ENCODE assay signal across 1 cellular context in genomic region chr22:19759459-19759993, GRCh38.
A peak's percentile ranks its signal among the peaks of the same experiment; 100 is the strongest.
TF ChIP-seq lines count a peak whose summit lies in the region.

No MANE protein-coding gene starts in this region.

TF ChIP-seq in K562, 482 proteins besides CTCF, POLR2A, EP300 and RAD21 (continued from another document and continues in another):
- TF ChIP-seq RCOR1 (IDR thresholded peaks at IDR 0.05; ENCODE audit: borderline replicate concordance in 1 of 2, low read depth in 2 of 2, low read length in 2 of 2) (no peak), IRF2 (CRISPR knock-in tag; IDR thresholded peaks at IDR 0.05) (no peak), TAF7 (tag; IDR thresholded peaks at IDR 0.05) (no peak), ZNF668 (CRISPR knock-in tag; IDR thresholded peaks at IDR 0.05) (no peak), TSHZ1 (CRISPR knock-in tag; IDR thresholded peaks at IDR 0.05) (no peak), IRF9 (tag; IDR thresholded peaks at IDR 0.05) (no peak), EGR1 (conservative IDR thresholded peaks at IDR 0.05) (peak; percentile 50), HDAC8 (tag; IDR thresholded peaks at IDR 0.05) (peak; percentile 74; the same call in 1 of the 2 replicates), ZBTB49 (CRISPR knock-in tag; IDR thresholded peaks at IDR 0.05; ENCODE audit: borderline replicate concordance) (no peak), NR2F6 (CRISPR knock-in tag; IDR thresholded peaks at IDR 0.05) (0 out of 2 replicates have a peak, but pooled peaks have one; percentile 43), TSC22D4 (tag; IDR thresholded peaks at IDR 0.05) (peak; percentile 72; the same call in 1 of the 2 replicates), RHOXF2B (CRISPR knock-in tag; conservative IDR thresholded peaks at IDR 0.05) (0 out of 2 replicates have a peak, but pooled peaks have one; percentile 46), ETV5 (CRISPR knock-in tag; IDR thresholded peaks at IDR 0.05; ENCODE audit: low read depth) (no peak), UBTF (IDR thresholded peaks at IDR 0.05; ENCODE audit: borderline replicate concordance in 1 of 2, low read depth in 2 of 2, low read length in 2 of 2) (0 out of 4 replicates have a peak, but pooled peaks have one; percentile 30 to 49), ZNF699 (CRISPR knock-in tag; IDR thresholded peaks at IDR 0.05; ENCODE audit: insufficient replicate concordance) (peak; percentile 75), ZSCAN29 (IDR thresholded peaks at IDR 0.05) (peak; percentile 91), MAFG (tag; conservative IDR thresholded peaks at IDR 0.05) (no peak), STAT6 (CRISPR knock-in tag; IDR thresholded peaks at IDR 0.05) (no peak; the same call in 1 of the 2 replicates), ZNF764 (CRISPR knock-in tag; IDR thresholded peaks at IDR 0.05; ENCODE audit: low read depth) (peak; percentile 65), E2F6 (IDR thresholded peaks at IDR 0.05; ENCODE audit: borderline replicate concordance in 1 of 2, extremely low read depth in 1 of 2, insufficient read depth in 1 of 2, insufficient read length in 1 of 2, low read depth in 1 of 2, low read length in 1 of 2, poor library complexity in 1 of 2, severe bottlenecking in 1 of 2) (peak in 1 of 2 experiments; percentile 12), RBM14 (IDR thresholded peaks at IDR 0.05; ENCODE audit: borderline replicate concordance, insufficient read depth, low read depth, low read length) (peak; percentile 46; the same call in 1 of the 2 replicates), PKNOX1 (IDR thresholded peaks at IDR 0.05) (no peak), TEAD2 (tag; IDR thresholded peaks at IDR 0.05) (no peak), CHAMP1 (IDR thresholded peaks at IDR 0.05) (no peak), HMGN3 (IDR thresholded peaks at IDR 0.05; ENCODE audit: borderline replicate concordance, extremely low read depth, insufficient read length, low read depth, low read length) (no peak), TFE3 (CRISPR knock-in tag; IDR thresholded peaks at IDR 0.05) (no peak), ARID2 (IDR thresholded peaks at IDR 0.05) (no peak), ZNF165 (CRISPR knock-in tag; IDR thresholded peaks at IDR 0.05; ENCODE audit: borderline replicate concordance) (0 out of 2 replicates have a peak, but pooled peaks have one; percentile 7), MLX (CRISPR knock-in tag; conservative IDR thresholded peaks at IDR 0.05) (0 out of 4 replicates have a peak, but pooled peaks of 1 of the 2 experiments have one; percentile 19), PTRF (tag; IDR thresholded peaks at IDR 0.05) (no peak), GMEB1 (CRISPR knock-in tag; IDR thresholded peaks at IDR 0.05) (no peak), KLF16 (IDR thresholded peaks at IDR 0.05) (no peak), KDM4B (IDR thresholded peaks at IDR 0.05; ENCODE audit: borderline replicate concordance in 2 of 2, low read depth in 1 of 2) (0 out of 4 replicates have a peak, but pooled peaks of 1 of the 2 experiments have one; percentile 51), KLF1 (tag; IDR thresholded peaks at IDR 0.05) (peak; percentile 53; the same call in 1 of the 2 replicates)
